22 cellular contexts compared by ENCODE assay signal in genomic region chr2:81903534-81903933, GRCh38.
A peak's percentile ranks its signal among the peaks of the same experiment; 100 is the strongest.
DNase-seq lines count a peak whose midpoint lies in the region; ATAC-seq, FAIRE-seq and TF ChIP-seq lines count a peak whose summit lies in the region.
"Had no signal": no experiment of that assay in that cellular context is flagged by ENCODE, and none has a peak within 500 bp of the region (broad histone marks: within the 10 kb centered on the region; RNA-seq: fewer than 3 reads in every experiment).

No MANE protein-coding gene starts in this region.

- in situ Hi-C loops in HepG2 (cut with HindIII; ENCODE audit: extremely low pct_ligation_motif_present, low pct_unique_long_range_greater_than_20kb) = no loop called here

- H3K4me3 Mint-ChIP-seq in activated CD8-positive, alpha-beta memory T cell treated with anti-CD3 and anti-CD28 coated beads, Interleukin-2, amount 10 ng/mL, durations not matched to agents 7 days and 5 days = no peak overlapping the region
- H3K4me3 Mint-ChIP-seq: B cell; CD4-positive, alpha-beta T cell; CD8-positive, alpha-beta T cell had no signal

- peaks cover 24% of the 10 kb centered on the region for H3K9me3 ChIP-seq in HepG2 (ENCODE audit: low read length)
- no peaks in the 10 kb centered on the region for H3K9me3 ChIP-seq in right lobe of liver
- H3K9me3 ChIP-seq in skeletal muscle satellite cell (replicated peaks; ENCODE audit: low read length) = no peaks in the 10 kb centered on the region
- H3K9me3 ChIP-seq: BLaER1 treated with 17β-estradiol and CSF1 and Interleukin-3, amounts not matched to agents 10 nM and 100 nM; Caco-2 had no signal

- TF ChIP-seq POLR2A in HepG2 (IDR thresholded peaks at IDR 0.05; ENCODE audit: insufficient read depth in 1 of 2, low read depth in 2 of 2, low read length in 2 of 2) (no peak), right lobe of liver (IDR thresholded peaks at IDR 0.05) (no peak)

- no peak for DNase-seq in HepG2 (ENCODE audit: low spot score)
- no peak for DNase-seq in right lobe of liver
- peak; percentile 10 for DNase-seq in RPMI7951 (ENCODE audit: low read depth)
- DNase-seq in activated CD8-positive, alpha-beta memory T cell treated with anti-CD3 and anti-CD28 coated beads, Interleukin-2, amount 10 ng/mL, durations not matched to agents 7 days and 5 days = no peak
- DNase-seq in activated CD4-positive, CD25-positive, alpha-beta regulatory T cell treated with anti-CD3 and anti-CD28 coated beads, Interleukin-2, amount 50 U/mL, for 72 hours = no peak
- DNase-seq: AML-193; Caco-2; Calu3; CD4-positive, alpha-beta T cell; CD8-positive, alpha-beta T cell; DMS79 treated with DMSO at 0.1 percent for 48 hours; GF-D8 had no signal

- no peaks in the 10 kb centered on the region for H3K4me1 Mint-ChIP-seq in activated CD8-positive, alpha-beta memory T cell treated with anti-CD3 and anti-CD28 coated beads, Interleukin-2, amount 10 ng/mL, durations not matched to agents 7 days and 5 days
- H3K4me1 Mint-ChIP-seq: B cell had no signal

- H4K20me1 ChIP-seq in HepG2 (ENCODE audit: insufficient read depth, low read length) = no peaks in the 10 kb centered on the region
- H4K20me1 ChIP-seq: BLaER1 treated with 17β-estradiol and CSF1 and Interleukin-3, amounts not matched to agents 10 nM and 100 nM had no signal

- TF ChIP-seq CTCF in HepG2 (CRISPR knock-in tag; IDR thresholded peaks at IDR 0.05) = no peak
- TF ChIP-seq CTCF in right lobe of liver (IDR thresholded peaks at IDR 0.05) = no peak

- POLR2A ChIA-PET in HepG2 (lab: Yijun Ruan, JAX) = no interaction called here

- H3K4me1 ChIP-seq in HepG2 (ENCODE audit: insufficient read depth, low read length) (no peaks in the 10 kb centered on the region), right lobe of liver (no peaks in the 10 kb centered on the region), skeletal muscle satellite cell (ENCODE audit: control insufficient read depth, insufficient read depth, low read length) (no peaks in the 10 kb centered on the region)
- H3K4me1 ChIP-seq: A549; BLaER1 treated with 17β-estradiol and CSF1 and Interleukin-3, amounts not matched to agents 10 nM and 100 nM; Caco-2 had no signal

- ATAC-seq in HepG2 (peak; percentile 42; the same call in 2 of the 3 replicates), right lobe of liver (no peak)
- ATAC-seq in activated CD8-positive, alpha-beta memory T cell treated with anti-CD3 and anti-CD28 coated beads, Interleukin-2, amount 10 ng/mL, durations not matched to agents 7 days and 5 days = no peak
- ATAC-seq: A549; CD8-positive, alpha-beta T cell had no signal

- no peaks in the 10 kb centered on the region for H3K27me3 Mint-ChIP-seq in activated CD8-positive, alpha-beta memory T cell treated with anti-CD3 and anti-CD28 coated beads, Interleukin-2, amount 10 ng/mL, durations not matched to agents 7 days and 5 days
- H3K27me3 Mint-ChIP-seq: B cell; CD4-positive, alpha-beta T cell had no signal

- BruUV-seq in HepG2 (replicated peaks; lab: Mats Ljungman, UMichigan) = no TSS peak

- H2AFZ ChIP-seq in HepG2 (ENCODE audit: low read length) = no peak overlapping the region

- peaks cover 3% of the 10 kb centered on the region for H3K9me3 Mint-ChIP-seq in activated CD8-positive, alpha-beta memory T cell treated with anti-CD3 and anti-CD28 coated beads, Interleukin-2, amount 10 ng/mL, durations not matched to agents 7 days and 5 days (ENCODE audit: low read depth)

- H3K27me3 ChIP-seq in HepG2 (ENCODE audit: control insufficient read depth in 1 of 2, insufficient read depth in 2 of 2, low read length in 2 of 2) (no peaks in the 10 kb centered on the region), right lobe of liver (no peaks in the 10 kb centered on the region), skeletal muscle satellite cell (ENCODE audit: control insufficient read depth, insufficient read depth, low read length) (no peaks in the 10 kb centered on the region)
- H3K27me3 ChIP-seq: BLaER1 treated with 17β-estradiol and CSF1 and Interleukin-3, amounts not matched to agents 10 nM and 100 nM had no signal

- H3K9ac ChIP-seq in HepG2 (ENCODE audit: insufficient read depth, low read depth, low read length) (no peak overlapping the region), skeletal muscle satellite cell (ENCODE audit: low read depth, low read length) (no peak overlapping the region)
- H3K9ac ChIP-seq: BLaER1 treated with 17β-estradiol and CSF1 and Interleukin-3, amounts not matched to agents 10 nM and 100 nM had no signal

- H3K4me3 ChIP-seq in HepG2 (replicated peaks in 1 of 3; ENCODE audit: insufficient read depth in 1 of 3, low read depth in 2 of 3, low read length in 3 of 3) (peak overlapping the region in 2 of 3 experiments; percentile 5 to 10; a peak in 1 of 6 replicates), right lobe of liver (no peak overlapping the region), skeletal muscle satellite cell (ENCODE audit: low read length) (peak overlapping the region; percentile 39)
- H3K4me3 ChIP-seq: A549; BLaER1 treated with 17β-estradiol and CSF1 and Interleukin-3, amounts not matched to agents 10 nM and 100 nM had no signal

- H3K36me3 ChIP-seq in HepG2 (replicated peaks in 1 of 2; ENCODE audit: control insufficient read depth in 1 of 2, insufficient read depth in 2 of 2, low read length in 2 of 2) = no peaks in the 10 kb centered on the region
- H3K36me3 ChIP-seq in right lobe of liver = no peaks in the 10 kb centered on the region
- H3K36me3 ChIP-seq in skeletal muscle satellite cell (ENCODE audit: insufficient read depth, low read length) = no peaks in the 10 kb centered on the region
- H3K36me3 ChIP-seq: BLaER1 treated with 17β-estradiol and CSF1 and Interleukin-3, amounts not matched to agents 10 nM and 100 nM had no signal

- no peak overlapping the region for H3K27ac Mint-ChIP-seq in activated CD8-positive, alpha-beta memory T cell treated with anti-CD3 and anti-CD28 coated beads, Interleukin-2, amount 10 ng/mL, durations not matched to agents 7 days and 5 days
- H3K27ac Mint-ChIP-seq: B cell; CD4-positive, alpha-beta T cell; CD8-positive, alpha-beta T cell had no signal

- TF ChIP-seq RAD21 in HepG2 (CRISPR knock-in tag; IDR thresholded peaks at IDR 0.05) = no peak

- no peaks in the 10 kb centered on the region for H3K79me2 ChIP-seq in HepG2 (ENCODE audit: insufficient read depth, low read length)

- peak overlapping the region; percentile 43 for H3K4me2 ChIP-seq in HepG2 (ENCODE audit: low read depth, low read length)
- peak overlapping the region; percentile 65 for H3K4me2 ChIP-seq in skeletal muscle satellite cell (ENCODE audit: low read length)
- H3K4me2 ChIP-seq: A549; BLaER1 treated with 17β-estradiol and CSF1 and Interleukin-3, amounts not matched to agents 10 nM and 100 nM had no signal

- 11% methylated on average over 4 of the region's 4 CpGs for WGBS in HepG2 (ENCODE audit: low lambda C conversion rate)
- WGBS in right lobe of liver (ENCODE audit: insufficient coverage, low coverage, low lambda C conversion rate, missing lambda C conversion rate) = 60% methylated on average over 4 of the region's 4 CpGs

- FAIRE-seq in HepG2 (lab: Jason Lieb, UNC) = no peak
- FAIRE-seq: A549, D721Med, G401.6, GM12892, GM18507 had no signal

- H3K27ac ChIP-seq in HepG2 (ENCODE audit: extremely low read length, insufficient read depth, low read length) (no peak overlapping the region), right lobe of liver (no peak overlapping the region)
- H3K27ac ChIP-seq: 22Rv1; A549; BLaER1 treated with 17β-estradiol and CSF1 and Interleukin-3, amounts not matched to agents 10 nM and 100 nM; C4-2B had no signal

- intact Hi-C loops in HepG2 (cut with micrococcal nuclease; ENCODE audit: unreplicated experiment) (no loop called here), right lobe of liver (cut with DNase I) (no loop called here)

- no peak for TF ChIP-seq EP300 in HepG2 (IDR thresholded peaks at IDR 0.05; ENCODE audit: low read depth in 2 of 2, low read length in 2 of 2)
- TF ChIP-seq EP300 in HepG2 (CRISPR knock-in tag; IDR thresholded peaks at IDR 0.05; ENCODE audit: borderline replicate concordance) = no peak

- no peaks in the 10 kb centered on the region for H3K36me3 Mint-ChIP-seq in activated CD8-positive, alpha-beta memory T cell treated with anti-CD3 and anti-CD28 coated beads, Interleukin-2, amount 10 ng/mL, durations not matched to agents 7 days and 5 days
- H3K36me3 Mint-ChIP-seq: CD8-positive, alpha-beta T cell had no signal

- CTCF ChIA-PET in HepG2 (lab: Yijun Ruan, JAX; ENCODE audit: low intra/inter-chr PET ratio, low total read pairs) = no interaction called here
- CTCF ChIA-PET in activated CD8-positive, alpha-beta memory T cell treated with anti-CD3 and anti-CD28 coated beads, Interleukin-2, amount 10 ng/mL, durations not matched to agents 7 days and 5 days (lab: Charles Lee) = no interaction called here

TF ChIP-seq in HepG2, 621 proteins besides CTCF, POLR2A, EP300 and RAD21 (continues in another document):
- TF ChIP-seq CENPT (CRISPR knock-in tag; IDR thresholded peaks at IDR 0.05; ENCODE audit: low read depth) (no peak), SOX6 (IDR thresholded peaks at IDR 0.05) (no peak), SOX6 (CRISPR knock-in tag; IDR thresholded peaks at IDR 0.05) (no peak), NCOA5 (CRISPR knock-in tag; IDR thresholded peaks at IDR 0.05) (no peak), CENPX (CRISPR knock-in tag; IDR thresholded peaks at IDR 0.05) (no peak), RXRB (CRISPR knock-in tag; IDR thresholded peaks at IDR 0.05; ENCODE audit: borderline replicate concordance) (no peak), FOXO1 (CRISPR knock-in tag; IDR thresholded peaks at IDR 0.05) (no peak), PAF1 (CRISPR knock-in tag; IDR thresholded peaks at IDR 0.05) (no peak), ZNF770 (CRISPR knock-in tag; IDR thresholded peaks at IDR 0.05) (no peak), ZNF678 (CRISPR knock-in tag; IDR thresholded peaks at IDR 0.05) (no peak), SMC3 (IDR thresholded peaks at IDR 0.05; ENCODE audit: low read length) (no peak), ZSCAN9 (CRISPR knock-in tag; IDR thresholded peaks at IDR 0.05; ENCODE audit: borderline replicate concordance) (no peak), DMAP1 (CRISPR knock-in tag; IDR thresholded peaks at IDR 0.05) (no peak)

Comparison
In these comparisons a context has a peak if more than half of its experiments do, and no peak if none do; other contexts are left out.
1. H3K4me3 ChIP-seq: peak in HepG2 (2 of 3) and skeletal muscle satellite cell (single experiment); none in right lobe of liver (0 of 3).